Comparison of ENCODE assay signal across 10 cellular contexts in the genomic region with DNA sequence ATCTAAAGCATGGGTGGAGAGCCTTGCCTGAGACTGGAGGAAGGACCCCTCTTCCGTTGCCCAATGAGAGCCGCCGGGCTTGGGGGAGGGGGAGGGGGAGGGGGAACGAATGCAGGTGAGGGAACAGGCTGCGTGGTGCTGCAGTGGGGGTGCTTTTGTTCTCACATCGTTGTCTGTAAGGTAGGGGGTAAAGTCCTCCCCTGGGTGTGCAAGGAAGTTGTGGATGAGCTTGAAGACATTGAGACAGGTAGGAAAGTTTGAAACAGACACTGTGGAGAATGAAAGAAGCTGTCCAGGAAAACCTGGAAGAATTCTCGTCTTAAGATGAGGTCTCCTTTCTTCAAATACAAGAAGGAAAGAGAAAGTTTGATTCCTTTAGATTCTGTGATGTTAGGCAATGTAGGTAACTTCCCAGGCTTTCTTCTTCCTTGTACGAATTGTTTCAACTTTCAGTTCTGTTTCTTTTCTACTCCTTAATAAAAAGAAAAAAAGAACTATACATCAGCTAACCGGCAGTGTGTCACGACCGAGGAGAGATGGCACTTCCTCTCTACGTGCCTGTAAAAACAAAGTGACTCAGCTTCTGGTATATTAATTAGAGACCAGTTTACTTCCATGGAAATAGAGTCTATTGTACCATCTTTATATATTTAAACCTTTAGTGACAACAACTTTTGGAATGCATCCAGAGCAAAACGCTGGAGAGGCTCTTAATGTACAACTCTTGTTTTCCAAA.
DNase-seq lines count a peak whose midpoint lies in the region; ATAC-seq and TF ChIP-seq lines count a peak whose summit lies in the region.
"Had no signal": no experiment of that assay in that cellular context is flagged by ENCODE, and none has a peak within 500 bp of the region (broad histone marks: within the 10 kb centered on the region; RNA-seq: fewer than 3 reads in every experiment).

No MANE protein-coding gene starts in this region.

- peak overlapping the region; percentile 25 for H3K4me3 ChIP-seq in lower lobe of right lung
- H3K4me3 ChIP-seq in testis = peak overlapping the region in 1 of 2 donors; percentile 6

- no peaks in the 10 kb centered on the region for H3K9me3 Mint-ChIP-seq in activated naive CD8-positive, alpha-beta T cell treated with anti-CD3 and anti-CD28 coated beads for 36 hours

- no peak for TF ChIP-seq CTCF in lower lobe of right lung (IDR thresholded peaks at IDR 0.05)
- no peak for TF ChIP-seq CTCF in testis (IDR thresholded peaks at IDR 0.05)

- peak in 1 of 2 donors; percentile 24 for ATAC-seq in lower lobe of right lung
- no peak for ATAC-seq in HG02642 (IDR thresholded peaks at IDR 0.05; ENCODE audit: poor library complexity, unreplicated experiment)
- ATAC-seq in left lobe of liver = no peak
- no peak for ATAC-seq in GM18519 (IDR thresholded peaks at IDR 0.05; ENCODE audit: low FRiP score, unreplicated experiment)

- TF ChIP-seq POLR2A in testis (IDR thresholded peaks at IDR 0.05) = no peak

- H3K27ac Mint-ChIP-seq in activated naive CD8-positive, alpha-beta T cell treated with anti-CD3 and anti-CD28 coated beads for 36 hours = no peak overlapping the region

- H3K9me3 ChIP-seq in lower lobe of right lung (no peaks in the 10 kb centered on the region), testis (no peaks in the 10 kb centered on the region)

- WGBS in testis, 2 donors = 18 to 35% methylated on average over 13 of the region's 13 CpGs

- H3K36me3 ChIP-seq in lower lobe of right lung = no peaks in the 10 kb centered on the region
- no peaks in the 10 kb centered on the region for H3K36me3 ChIP-seq in testis (ENCODE audit: low read depth, missing control alignments)

- peak overlapping the region; percentile 66 for H3K4me3 Mint-ChIP-seq in activated naive CD8-positive, alpha-beta T cell treated with anti-CD3 and anti-CD28 coated beads for 36 hours
- H3K4me3 Mint-ChIP-seq: brain had no signal

- intact Hi-C loops in lower lobe of right lung (cut with DNase I) = no loop called here
- intact Hi-C loops in testis (cut with DNase I; ENCODE audit: low total_unique reads) = no loop called here

- peaks cover 10% of the 10 kb centered on the region for H3K4me1 ChIP-seq in lower lobe of right lung
- no peaks in the 10 kb centered on the region for H3K4me1 ChIP-seq in testis

- H3K27ac ChIP-seq in lower lobe of right lung (no peak overlapping the region), testis (no peak overlapping the region)

- DNase-seq in DMS153 (lab: John Stamatoyannopoulos, UW) (peak; percentile 41), LoVo (ENCODE audit: low spot score) (peak; percentile 18), lower lobe of right lung (no peak), left lobe of liver (ENCODE audit: low spot score) (no peak), testis (no peak)
- no peak for DNase-seq in activated naive CD8-positive, alpha-beta T cell treated with anti-CD3 and anti-CD28 coated beads for 36 hours
- DNase-seq: NCI-H2171 treated with DMSO at 0.1 percent for 48 hours had no signal

- no peaks in the 10 kb centered on the region for H3K36me3 Mint-ChIP-seq in activated naive CD8-positive, alpha-beta T cell treated with anti-CD3 and anti-CD28 coated beads for 36 hours
- H3K36me3 Mint-ChIP-seq: brain had no signal

- H3K27me3 ChIP-seq in lower lobe of right lung (ENCODE audit: low read depth) = no peaks in the 10 kb centered on the region
- H3K27me3 ChIP-seq in testis = no peaks in the 10 kb centered on the region

- H3K4me1 Mint-ChIP-seq in activated naive CD8-positive, alpha-beta T cell treated with anti-CD3 and anti-CD28 coated beads for 36 hours = peaks cover 11% of the 10 kb centered on the region

- H3K27me3 Mint-ChIP-seq in activated naive CD8-positive, alpha-beta T cell treated with anti-CD3 and anti-CD28 coated beads for 36 hours = peaks cover 30% of the 10 kb centered on the region

Comparison
In these comparisons a context has a peak if more than half of its experiments do, and no peak if none do; other contexts are left out.
1. DNase-seq: peak in DMS153 (single experiment) and LoVo (single experiment); none in activated naive CD8-positive, alpha-beta T cell treated with anti-CD3 and anti-CD28 coated beads for 36 hours (single experiment), lower lobe of right lung (single experiment), left lobe of liver (single experiment) and testis (single experiment).